Comparison of ENCODE assay signal across 23 cellular contexts in the genomic region with DNA sequence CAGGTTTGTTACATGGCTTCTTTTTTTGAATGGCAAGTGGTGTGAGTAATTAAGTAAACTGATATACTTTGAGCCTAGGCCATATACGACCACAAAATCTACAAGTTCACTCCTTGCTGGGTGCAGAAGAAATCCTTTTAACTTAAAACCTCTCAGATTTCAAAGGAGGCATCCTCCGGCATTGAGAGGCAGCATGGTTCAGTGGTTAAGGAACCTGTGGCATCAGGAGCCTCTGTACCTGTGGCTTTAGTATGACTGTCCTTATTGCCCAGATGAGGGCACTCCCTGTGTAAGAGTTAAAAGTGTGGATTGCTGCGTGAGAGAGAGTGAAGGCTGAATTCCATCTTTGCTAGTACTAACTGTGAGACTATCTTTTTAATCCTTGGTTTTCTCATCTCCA. TPM values are rescaled to one million over a fixed set of nuclear protein-coding genes. Genes with fewer than 3 reads are reported as not detected.
DNase-seq lines count a peak whose midpoint lies in the region; ATAC-seq lines count a peak whose summit lies in the region.
"Had no signal": no experiment of that assay in that cellular context is flagged by ENCODE, and none has a peak within 500 bp of the region (broad histone marks: within the 10 kb centered on the region; RNA-seq: fewer than 3 reads in every experiment).

No MANE protein-coding gene starts in this region.

- peak overlapping the region; percentile 41 for H3K27ac Mint-ChIP-seq in activated naive CD4-positive, alpha-beta T cell treated with anti-CD3 and anti-CD28 coated beads for 36 hours
- H3K27ac Mint-ChIP-seq in central memory CD8-positive, alpha-beta T cell (ENCODE audit: low read depth): peak overlapping the region; percentile 99
- H3K27ac Mint-ChIP-seq in stimulated activated effector memory CD8-positive, alpha-beta T cell treated with anti-CD3 and anti-CD28 coated beads, Interleukin-12 subunit alpha, Interleukin-12 subunit beta, amount 100 ng/mL, for 72 hours: peak overlapping the region; percentile 98
- H3K27ac Mint-ChIP-seq: activated CD8-positive, alpha-beta memory T cell treated with anti-CD3 and anti-CD28 coated beads, Interleukin-2, amount 10 ng/mL, durations not matched to agents 7 days and 5 days; brain; neural progenitor cell had no signal

- H3K9me3 Mint-ChIP-seq in activated naive CD4-positive, alpha-beta T cell treated with anti-CD3 and anti-CD28 coated beads for 36 hours: peaks cover 6% of the 10 kb centered on the region
- no peaks in the 10 kb centered on the region for H3K9me3 Mint-ChIP-seq in central memory CD8-positive, alpha-beta T cell
- H3K9me3 Mint-ChIP-seq in stimulated activated effector memory CD8-positive, alpha-beta T cell treated with anti-CD3 and anti-CD28 coated beads, Interleukin-12 subunit alpha, Interleukin-12 subunit beta, amount 100 ng/mL, for 72 hours: no peaks in the 10 kb centered on the region

- ATAC-seq in central memory CD8-positive, alpha-beta T cell (replicated peaks; ENCODE audit: extremely low read depth, poor library complexity, severe bottlenecking): no peak
- ATAC-seq in stimulated activated effector memory CD8-positive, alpha-beta T cell treated with anti-CD3 and anti-CD28 coated beads, Interleukin-12 subunit alpha, Interleukin-12 subunit beta, amount 100 ng/mL, for 72 hours: no peak
- ATAC-seq in HG02763 (IDR thresholded peaks at IDR 0.05; ENCODE audit: unreplicated experiment): no peak
- ATAC-seq: activated CD8-positive, alpha-beta memory T cell treated with anti-CD3 and anti-CD28 coated beads, Interleukin-2, amount 10 ng/mL, durations not matched to agents 7 days and 5 days; foreskin keratinocyte; HepG2 had no signal

- intact Hi-C loops in activated naive CD4-positive, alpha-beta T cell treated with anti-CD3 and anti-CD28 coated beads for 36 hours (cut with micrococcal nuclease): loop anchor here (5.0 to 10.0 kb wide), 3 partner anchors 386 to 1071 kb away; a partner anchor contains a TSS

- peaks cover 54% of the 10 kb centered on the region for H3K36me3 Mint-ChIP-seq in activated naive CD4-positive, alpha-beta T cell treated with anti-CD3 and anti-CD28 coated beads for 36 hours (ENCODE audit: low read depth)
- H3K36me3 Mint-ChIP-seq in central memory CD8-positive, alpha-beta T cell (ENCODE audit: insufficient read depth): peaks cover 55% of the 10 kb centered on the region
- peaks cover 79% of the 10 kb centered on the region for H3K36me3 Mint-ChIP-seq in stimulated activated effector memory CD8-positive, alpha-beta T cell treated with anti-CD3 and anti-CD28 coated beads, Interleukin-12 subunit alpha, Interleukin-12 subunit beta, amount 100 ng/mL, for 72 hours
- H3K36me3 Mint-ChIP-seq: brain, neural progenitor cell had no signal

- DNase-seq in activated naive CD4-positive, alpha-beta T cell treated with anti-CD3 and anti-CD28 coated beads for 36 hours: no peak
- DNase-seq in activated naive CD4-positive, alpha-beta T cell treated with anti-CD3 and anti-CD28 coated beads, Interleukin-2, amount 50 U/mL, for 16 hours: no peak
- DNase-seq in Jurkat, Clone E6-1 (ENCODE audit: low read depth, low spot score): peak; percentile 43
- no peak for DNase-seq in central memory CD8-positive, alpha-beta T cell (ENCODE audit: low spot score in 2 of 2)
- no peak for DNase-seq in stimulated activated effector memory CD8-positive, alpha-beta T cell treated with anti-CD3 and anti-CD28 coated beads, Interleukin-12 subunit alpha, Interleukin-12 subunit beta, amount 100 ng/mL, for 72 hours (ENCODE audit: low spot score in 2 of 2)
- DNase-seq in NCI-H345 (lab: John Stamatoyannopoulos, UW): no peak
- no peak for DNase-seq in stimulated activated CD8-positive, alpha-beta memory T cell treated with anti-CD3 and anti-CD28 coated beads, Interleukin-4, amount 100 ng/mL, for 48 hours
- DNase-seq: ACHN; activated CD4-positive, CD25-positive, alpha-beta regulatory T cell treated with anti-CD3 and anti-CD28 coated beads, Interleukin-2, amount 50 U/mL, for 72 hours; activated CD8-positive, alpha-beta memory T cell treated with anti-CD3 and anti-CD28 coated beads, Interleukin-2, amount 10 ng/mL, durations not matched to agents 7 days and 5 days; activated gamma-delta T cell treated with Interleukin-2 at 50 U/mL for 16 hours; COR-L47; cortex of kidney; foreskin keratinocyte; kidney glomerular epithelial cell; NCI-H2029 treated with DMSO at 0.1 percent for 48 hours; NCI-H526 treated with DMSO at 0.1 percent for 48 hours; T-helper 9 cell; tibial artery had no signal

- no peak overlapping the region for H3K4me3 Mint-ChIP-seq in activated naive CD4-positive, alpha-beta T cell treated with anti-CD3 and anti-CD28 coated beads for 36 hours
- peak overlapping the region; percentile 2 for H3K4me3 Mint-ChIP-seq in central memory CD8-positive, alpha-beta T cell
- no peak overlapping the region for H3K4me3 Mint-ChIP-seq in stimulated activated effector memory CD8-positive, alpha-beta T cell treated with anti-CD3 and anti-CD28 coated beads, Interleukin-12 subunit alpha, Interleukin-12 subunit beta, amount 100 ng/mL, for 72 hours
- H3K4me3 Mint-ChIP-seq: activated CD8-positive, alpha-beta memory T cell treated with anti-CD3 and anti-CD28 coated beads, Interleukin-2, amount 10 ng/mL, durations not matched to agents 7 days and 5 days; brain; neural progenitor cell had no signal

- no peaks in the 10 kb centered on the region for H3K27me3 Mint-ChIP-seq in activated naive CD4-positive, alpha-beta T cell treated with anti-CD3 and anti-CD28 coated beads for 36 hours (ENCODE audit: low read depth)
- H3K27me3 Mint-ChIP-seq in central memory CD8-positive, alpha-beta T cell: no peaks in the 10 kb centered on the region
- H3K27me3 Mint-ChIP-seq: activated CD8-positive, alpha-beta memory T cell treated with anti-CD3 and anti-CD28 coated beads, Interleukin-2, amount 10 ng/mL, durations not matched to agents 7 days and 5 days had no signal

- H3K4me3 ChIP-seq in Jurkat, Clone E6-1 (ENCODE audit: low read length): no peak overlapping the region
- H3K4me3 ChIP-seq: neural progenitor cell, tibial artery had no signal

- H3K4me1 Mint-ChIP-seq in activated naive CD4-positive, alpha-beta T cell treated with anti-CD3 and anti-CD28 coated beads for 36 hours (ENCODE audit: low read depth): peaks cover 75% of the 10 kb centered on the region
- H3K4me1 Mint-ChIP-seq in central memory CD8-positive, alpha-beta T cell: peaks cover 71% of the 10 kb centered on the region
- H3K4me1 Mint-ChIP-seq in stimulated activated effector memory CD8-positive, alpha-beta T cell treated with anti-CD3 and anti-CD28 coated beads, Interleukin-12 subunit alpha, Interleukin-12 subunit beta, amount 100 ng/mL, for 72 hours: peaks cover 68% of the 10 kb centered on the region

- CTCF ChIA-PET in activated naive CD4-positive, alpha-beta T cell treated with anti-CD3 and anti-CD28 coated beads for 36 hours (lab: Charles Lee): no interaction called here

RNA-seq across cellular contexts. Expression of a gene that starts 3.3 kb away (rescaled TPM):
- total RNA-seq in activated naive CD4-positive, alpha-beta T cell treated with anti-CD3 and anti-CD28 coated beads for 36 hours: 10 to 100 TPM; 44.9 to 49.4 TPM
- 16.8 TPM for polyA plus RNA-seq in Jurkat, Clone E6-1 (2012; ENCODE audit: insufficient read depth, insufficient read length)

Comparison
In these comparisons a context has a peak if more than half of its experiments do, and no peak if none do; other contexts are left out.
1. H3K27ac Mint-ChIP-seq: peak in every context shown above with its lines; median percentile 99 in central memory CD8-positive, alpha-beta T cell; 98 in stimulated activated effector memory CD8-positive, alpha-beta T cell treated with anti-CD3 and anti-CD28 coated beads, Interleukin-12 subunit alpha, Interleukin-12 subunit beta, amount 100 ng/mL, for 72 hours; 41 in activated naive CD4-positive, alpha-beta T cell treated with anti-CD3 and anti-CD28 coated beads for 36 hours.